In genomic region chr3:11565932-11566331, GRCh38 we compare ENCODE assay signal across 1 cellular context.
TF ChIP-seq lines count a peak whose summit lies in the region.

No MANE protein-coding gene starts in this region.

TF ChIP-seq in IMR-90, 13 proteins besides CTCF, POLR2A, EP300 and RAD21 (continued from another document):
- no peak for TF ChIP-seq RCOR1 (IDR thresholded peaks at IDR 0.05; ENCODE audit: insufficient replicate concordance, low read length)
- no peak for TF ChIP-seq MAFK (IDR thresholded peaks at IDR 0.05; ENCODE audit: low read depth, low read length)
- TF ChIP-seq FOS (IDR thresholded peaks at IDR 0.05; ENCODE audit: low read depth, low read length): no peak
- no peak for TF ChIP-seq BHLHE40 (IDR thresholded peaks at IDR 0.05; ENCODE audit: low read depth, low read length)
- no peak for TF ChIP-seq MXI1 (IDR thresholded peaks at IDR 0.05; ENCODE audit: borderline replicate concordance, low read depth, low read length)
- no peak for TF ChIP-seq RFX5 (IDR thresholded peaks at IDR 0.05; ENCODE audit: low read depth, low read length)
- no peak for TF ChIP-seq CEBPB (IDR thresholded peaks at IDR 0.05; ENCODE audit: low read depth, low read length)
